ENCODE assay signal across 1 cellular context in the genomic region with DNA sequence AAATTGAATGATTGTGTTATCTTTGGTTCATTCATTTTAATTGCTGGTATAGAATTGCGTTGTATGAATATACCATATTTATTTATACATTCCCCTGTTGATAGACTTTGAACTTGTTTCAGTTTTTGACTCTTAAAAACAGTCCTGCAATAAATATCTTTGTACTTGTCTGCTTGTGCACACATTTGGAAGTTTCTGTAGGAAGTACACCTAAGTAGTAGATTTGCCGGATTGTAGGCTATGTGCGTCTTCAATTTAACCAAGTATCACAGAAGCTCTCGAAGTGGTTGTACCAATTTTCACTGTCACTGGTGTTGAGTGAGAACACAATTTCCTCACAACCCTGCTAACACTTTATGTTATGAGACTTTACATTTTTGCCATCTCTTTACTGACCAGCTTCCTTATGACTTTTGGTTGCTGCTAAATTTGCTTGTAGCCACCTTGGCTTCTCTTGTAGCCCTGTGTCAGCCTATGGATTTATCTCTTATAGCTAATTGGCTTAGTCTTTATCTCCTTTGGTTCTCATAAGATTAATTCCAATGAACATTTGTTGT.
TF ChIP-seq lines count a peak whose summit lies in the region.

No MANE protein-coding gene starts in this region.

TF ChIP-seq in SK-N-SH, 30 proteins besides CTCF, POLR2A, EP300 and RAD21 (continued from another document):
- TF ChIP-seq, protein P1, sequence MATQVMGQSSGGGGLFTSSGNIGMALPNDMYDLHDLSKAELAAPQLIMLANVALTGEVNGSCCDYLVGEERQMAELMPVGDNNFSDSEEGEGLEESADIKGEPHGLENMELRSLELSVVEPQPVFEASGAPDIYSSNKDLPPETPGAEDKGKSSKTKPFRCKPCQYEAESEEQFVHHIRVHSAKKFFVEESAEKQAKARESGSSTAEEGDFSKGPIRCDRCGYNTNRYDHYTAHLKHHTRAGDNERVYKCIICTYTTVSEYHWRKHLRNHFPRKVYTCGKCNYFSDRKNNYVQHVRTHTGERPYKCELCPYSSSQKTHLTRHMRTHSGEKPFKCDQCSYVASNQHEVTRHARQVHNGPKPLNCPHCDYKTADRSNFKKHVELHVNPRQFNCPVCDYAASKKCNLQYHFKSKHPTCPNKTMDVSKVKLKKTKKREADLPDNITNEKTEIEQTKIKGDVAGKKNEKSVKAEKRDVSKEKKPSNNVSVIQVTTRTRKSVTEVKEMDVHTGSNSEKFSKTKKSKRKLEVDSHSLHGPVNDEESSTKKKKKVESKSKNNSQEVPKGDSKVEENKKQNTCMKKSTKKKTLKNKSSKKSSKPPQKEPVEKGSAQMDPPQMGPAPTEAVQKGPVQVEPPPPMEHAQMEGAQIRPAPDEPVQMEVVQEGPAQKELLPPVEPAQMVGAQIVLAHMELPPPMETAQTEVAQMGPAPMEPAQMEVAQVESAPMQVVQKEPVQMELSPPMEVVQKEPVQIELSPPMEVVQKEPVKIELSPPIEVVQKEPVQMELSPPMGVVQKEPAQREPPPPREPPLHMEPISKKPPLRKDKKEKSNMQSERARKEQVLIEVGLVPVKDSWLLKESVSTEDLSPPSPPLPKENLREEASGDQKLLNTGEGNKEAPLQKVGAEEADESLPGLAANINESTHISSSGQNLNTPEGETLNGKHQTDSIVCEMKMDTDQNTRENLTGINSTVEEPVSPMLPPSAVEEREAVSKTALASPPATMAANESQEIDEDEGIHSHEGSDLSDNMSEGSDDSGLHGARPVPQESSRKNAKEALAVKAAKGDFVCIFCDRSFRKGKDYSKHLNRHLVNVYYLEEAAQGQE (IDR thresholded peaks at IDR 0.05; ENCODE audit: low read depth, low read length), result no peak
- no peak for TF ChIP-seq GATA2 (CRISPR knock-in tag; IDR thresholded peaks at IDR 0.05)
- TF ChIP-seq TAF1 (IDR thresholded peaks at IDR 0.05; ENCODE audit: borderline replicate concordance, low read depth, low read length), result no peak
- TF ChIP-seq NRF1 (IDR thresholded peaks at IDR 0.05; ENCODE audit: low read depth, low read length), result no peak
- no peak for TF ChIP-seq CHD2 (IDR thresholded peaks at IDR 0.05; ENCODE audit: low read length, partially characterized antibody)
- no peak for TF ChIP-seq GABPA (IDR thresholded peaks at IDR 0.05; ENCODE audit: low read depth)
- no peak for TF ChIP-seq YY1 (IDR thresholded peaks at IDR 0.05; ENCODE audit: low read depth)
- TF ChIP-seq, protein P2, sequence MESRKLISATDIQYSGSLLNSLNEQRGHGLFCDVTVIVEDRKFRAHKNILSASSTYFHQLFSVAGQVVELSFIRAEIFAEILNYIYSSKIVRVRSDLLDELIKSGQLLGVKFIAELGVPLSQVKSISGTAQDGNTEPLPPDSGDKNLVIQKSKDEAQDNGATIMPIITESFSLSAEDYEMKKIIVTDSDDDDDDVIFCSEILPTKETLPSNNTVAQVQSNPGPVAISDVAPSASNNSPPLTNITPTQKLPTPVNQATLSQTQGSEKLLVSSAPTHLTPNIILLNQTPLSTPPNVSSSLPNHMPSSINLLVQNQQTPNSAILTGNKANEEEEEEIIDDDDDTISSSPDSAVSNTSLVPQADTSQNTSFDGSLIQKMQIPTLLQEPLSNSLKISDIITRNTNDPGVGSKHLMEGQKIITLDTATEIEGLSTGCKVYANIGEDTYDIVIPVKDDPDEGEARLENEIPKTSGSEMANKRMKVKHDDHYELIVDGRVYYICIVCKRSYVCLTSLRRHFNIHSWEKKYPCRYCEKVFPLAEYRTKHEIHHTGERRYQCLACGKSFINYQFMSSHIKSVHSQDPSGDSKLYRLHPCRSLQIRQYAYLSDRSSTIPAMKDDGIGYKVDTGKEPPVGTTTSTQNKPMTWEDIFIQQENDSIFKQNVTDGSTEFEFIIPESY (IDR thresholded peaks at IDR 0.05; ENCODE audit: borderline replicate concordance, low read depth), result no peak
